In genomic region chr15:63473749-63473998, GRCh38 we compare ENCODE assay signal across 10 cellular contexts. TPM values are rescaled to one million over a fixed set of nuclear protein-coding genes. Genes with fewer than 3 reads are reported as not detected.
DNase-seq lines count a peak whose midpoint lies in the region; ATAC-seq and TF ChIP-seq lines count a peak whose summit lies in the region.
"Had no signal": no experiment of that assay in that cellular context is flagged by ENCODE, and none has a peak within 500 bp of the region (broad histone marks: within the 10 kb centered on the region; RNA-seq: fewer than 3 reads in every experiment).

No MANE protein-coding gene starts in this region.

- intact Hi-C loops in breast epithelium (cut with DNase I; ENCODE audit: low total_unique reads) (no loop called here), MCF 10A (cut with micrococcal nuclease) (no loop called here)

- peaks cover 5% of the 10 kb centered on the region for H3K36me3 Mint-ChIP-seq in MCF 10A (ENCODE audit: insufficient read depth, unreplicated experiment)

- H3K4me2 ChIP-seq in hepatocyte, result peak overlapping the region; percentile 44

- no peaks in the 10 kb centered on the region for H4K20me1 ChIP-seq in hepatocyte (ENCODE audit: insufficient read depth, poor library complexity, severe bottlenecking)

- no peak for TF ChIP-seq POLR2A in breast epithelium (IDR thresholded peaks at IDR 0.05)

- BruUV-seq in MCF 10A (replicated peaks; lab: Mats Ljungman, UMichigan), result no TSS peak

- H3K4me3 Mint-ChIP-seq in MCF 10A (ENCODE audit: unreplicated experiment), result no peak overlapping the region

- TF ChIP-seq CTCF in breast epithelium (IDR thresholded peaks at IDR 0.05) (no peak), MCF 10A (IDR thresholded peaks at IDR 0.05; ENCODE audit: unreplicated experiment) (no peak), hepatocyte (IDR thresholded peaks at IDR 0.05; ENCODE audit: poor library complexity) (no peak)

- H3K9me3 ChIP-seq in breast epithelium (no peaks in the 10 kb centered on the region), hepatocyte (ENCODE audit: low read depth) (no peaks in the 10 kb centered on the region)
- H3K9me3 ChIP-seq: adrenal gland had no signal

- peak overlapping the region; percentile 33 to 62 for H3K27ac ChIP-seq in breast epithelium
- peak overlapping the region; percentile 80 for H3K27ac ChIP-seq in hepatocyte
- H3K27ac ChIP-seq in substantia nigra (ENCODE audit: low read depth, low read length, poor library complexity, severe bottlenecking), result no peak overlapping the region

- POLR2A ChIA-PET in MCF 10A (lab: Yijun Ruan, JAX), result interaction anchor here (0.7 to 3.9 kb wide), 5 partner anchors 9 to 124 kb away, joined by 4 to 21 read pairs (median 7); partner anchors contain the start of genes FBXL22 and USP3

- H3K4me1 ChIP-seq in breast epithelium (no peaks in the 10 kb centered on the region), hepatocyte (ENCODE audit: insufficient read depth) (peaks cover 44% of the 10 kb centered on the region)

- 92% methylated on average over 1 of the region's 1 CpG for WGBS in hepatocyte (ENCODE audit: low lambda C conversion rate, missing lambda C conversion rate)

- H3K4me1 Mint-ChIP-seq in MCF 10A (ENCODE audit: insufficient read depth, unreplicated experiment), result peaks cover 21% of the 10 kb centered on the region

- no peaks in the 10 kb centered on the region for H3K79me2 ChIP-seq in hepatocyte

- DNase-seq in breast epithelium (ENCODE audit: low spot score in 2 of 2) (no peak), MCF 10A (ENCODE audit: unreplicated experiment) (no peak), hepatocyte (ENCODE audit: low spot score) (no peak), substantia nigra (lab: John Stamatoyannopoulos, UW) (no peak), foreskin melanocyte (no peak), amniotic stem cell (lab: John Stamatoyannopoulos, UW) (no peak)
- DNase-seq: adrenal gland, NCI-H2171 had no signal

- H3K36me3 ChIP-seq in breast epithelium (no peaks in the 10 kb centered on the region), hepatocyte (replicated peaks; ENCODE audit: insufficient read depth, low read depth) (no peaks in the 10 kb centered on the region)
- H3K36me3 ChIP-seq: adrenal gland had no signal

- H3K27ac Mint-ChIP-seq in MCF 10A (ENCODE audit: low read depth, unreplicated experiment), result no peak overlapping the region

- ATAC-seq in HG03520 (IDR thresholded peaks at IDR 0.05; ENCODE audit: unreplicated experiment), result peak; percentile 11
- ATAC-seq in GM21367 (IDR thresholded peaks at IDR 0.05; ENCODE audit: unreplicated experiment), result no peak

- H3K9me2 ChIP-seq in hepatocyte (replicated peaks; ENCODE audit: insufficient read depth), result no peaks in the 10 kb centered on the region

- CTCF ChIA-PET in MCF 10A (lab: Yijun Ruan, JAX), result no interaction called here

- no peaks in the 10 kb centered on the region for H3K27me3 ChIP-seq in breast epithelium
- H3K27me3 ChIP-seq in hepatocyte, result no peaks in the 10 kb centered on the region
- H3K27me3 ChIP-seq: adrenal gland had no signal

- H3K4me3 ChIP-seq in breast epithelium (no peak overlapping the region), hepatocyte (no peak overlapping the region)
- H3K4me3 ChIP-seq: adrenal gland had no signal

- no peaks in the 10 kb centered on the region for H3K9me3 Mint-ChIP-seq in MCF 10A (ENCODE audit: unreplicated experiment)

- no peak overlapping the region for H2AFZ ChIP-seq in hepatocyte

- H3K27me3 Mint-ChIP-seq in MCF 10A (ENCODE audit: insufficient read depth, unreplicated experiment), result no peaks in the 10 kb centered on the region

RNA-seq across cellular contexts. Expression of gene USP3, which starts 30.7 kb away (rescaled TPM):
- total RNA-seq in breast epithelium (10 to 100 TPM; 70.4 to 88.7 (median 76.7) TPM), MCF 10A (2022) (59.0 and 70.2 TPM in 2 replicates), hepatocyte (55.4 and 61.2 TPM in 2 replicates)
- 25.7 and 30.5 TPM in 2 replicates for polyA plus RNA-seq in hepatocyte
